ENCODE assay signal across 20 cellular contexts in the genomic region with DNA sequence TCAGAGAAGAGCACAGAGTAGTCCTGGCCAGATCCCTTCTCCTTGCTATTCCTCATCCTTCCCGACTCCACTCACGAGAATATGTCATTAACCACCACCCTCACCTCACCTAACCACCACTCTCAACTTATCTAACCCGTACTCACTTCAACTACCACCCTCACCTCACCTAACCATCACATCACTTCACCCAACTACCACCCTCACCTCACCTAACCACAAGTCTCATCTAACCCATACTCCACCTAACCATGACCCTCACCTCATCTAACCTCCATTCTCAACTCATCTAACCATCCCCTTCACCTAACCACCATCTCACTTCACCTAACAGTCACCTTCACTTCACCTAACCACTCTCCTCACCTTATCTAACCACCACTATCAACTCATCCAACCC.
DNase-seq lines count a peak whose midpoint lies in the region; ATAC-seq, FAIRE-seq and TF ChIP-seq lines count a peak whose summit lies in the region.
"Had no signal": no experiment of that assay in that cellular context is flagged by ENCODE, and none has a peak within 500 bp of the region (broad histone marks: within the 10 kb centered on the region; RNA-seq: fewer than 3 reads in every experiment).

No MANE protein-coding gene starts in this region.

- H2BK5ac ChIP-seq in H1 (ENCODE audit: low read depth, low read length): peak overlapping the region; percentile 35; the same call in 1 of the 2 replicates

- no peaks in the 10 kb centered on the region for H3K4me1 ChIP-seq in HEK293 (ENCODE audit: control insufficient read depth, insufficient read depth, low read length)
- H3K4me1 ChIP-seq in H1 (replicated peaks in 1 of 4; ENCODE audit: control insufficient read depth in 3 of 4, insufficient read depth in 4 of 4, low read length in 3 of 4): peaks cover 0 to 4% (median 2%) of the 10 kb centered on the region in 4 experiments; a peak in 1 of 7 replicates
- H3K4me1 ChIP-seq: BE2C had no signal

- no peaks in the 10 kb centered on the region for H3K79me1 ChIP-seq in H1 (ENCODE audit: low read depth, low read length)

- H3K4me3 ChIP-seq in HEK293 (ENCODE audit: low read depth, low read length) (no peak overlapping the region), H1 (ENCODE audit: extremely low read depth in 1 of 4, insufficient read depth in 2 of 4, low read depth in 3 of 4, low read length in 4 of 4) (no peak overlapping the region)
- H3K4me3 ChIP-seq: HAP-1 had no signal

- no peaks in the 10 kb centered on the region for H3K79me2 ChIP-seq in H1 (ENCODE audit: control insufficient read depth in 1 of 2, insufficient read depth in 2 of 2, low read length in 2 of 2)

- H3K27me3 Mint-ChIP-seq in activated T-cell treated with anti-CD3 and anti-CD28 coated beads, Interleukin-2, amount 50 U/mL, for 4 hours (ENCODE audit: low read depth): no peaks in the 10 kb centered on the region
- H3K27me3 Mint-ChIP-seq: CD4-positive, CD25-positive, alpha-beta regulatory T cell had no signal

- 94% methylated on average over 3 of the region's 3 CpGs; no CpG with 5 or more reads in 1 of the 2 experiments for WGBS in H1 (ENCODE audit: extremely low coverage in 1 of 2, insufficient coverage in 1 of 2, insufficient read length in 1 of 2, insufficient replicate concordance in 2 of 2, low coverage in 1 of 2, low lambda C conversion rate in 2 of 2, missing lambda C conversion rate in 1 of 2), 2 experiments

- no peak overlapping the region for H3K4me2 ChIP-seq in H1 (ENCODE audit: insufficient read depth in 1 of 2, low read depth in 2 of 2, low read length in 2 of 2)

- no peak for TF ChIP-seq POLR2A in GM12891 (IDR thresholded peaks at IDR 0.05; ENCODE audit: low read depth, low read length)
- TF ChIP-seq POLR2A in H1 (IDR thresholded peaks at IDR 0.05; ENCODE audit: control extremely low read depth in 1 of 2, low read depth in 2 of 2, low read length in 2 of 2): no peak

- H3K27ac ChIP-seq in HEK293 (ENCODE audit: extremely low read depth, low read depth, low read length) (no peak overlapping the region), H1 (ENCODE audit: low read depth, low read length) (no peak overlapping the region)
- H3K27ac ChIP-seq: HL-60 had no signal

- H4K20me1 ChIP-seq in H1 (replicated peaks in 1 of 2; ENCODE audit: control insufficient read depth in 1 of 2, insufficient read depth in 2 of 2, low read length in 2 of 2): no peaks in the 10 kb centered on the region

- 0 out of 2 replicates have a peak overlapping the region, but pooled peaks have one; percentile 72 for H2BK15ac ChIP-seq in H1 (ENCODE audit: low read length)

- DNase-seq in GM12891 (ENCODE audit: insufficient read length, low spot score) (no peak), H1 (ENCODE audit: low read depth in 1 of 2, low spot score in 2 of 2) (no peak), NAMALWA (ENCODE audit: low spot score) (no peak), DMS79 (lab: John Stamatoyannopoulos, UW) (no peak)
- no peak for DNase-seq in stimulated activated effector memory CD8-positive, alpha-beta T cell treated with anti-CD3 and anti-CD28 coated beads, Interleukin-12 subunit alpha, Interleukin-12 subunit beta, amount 100 ng/mL, for 72 hours (ENCODE audit: low spot score in 2 of 2)
- no peak for DNase-seq in activated T-cell treated with anti-CD3 and anti-CD28 coated beads, Interleukin-2, amount 50 U/mL, for 4 hours
- DNase-seq: ACHN; BE2C; C1 segment of cervical spinal cord; CD4-positive, CD25-positive, alpha-beta regulatory T cell; COR-L47; DMS 273 treated with DMSO at 0.1 percent for 48 hours; DMS53; GDM1; GOT3 had no signal

- ATAC-seq in stimulated activated effector memory CD8-positive, alpha-beta T cell treated with anti-CD3 and anti-CD28 coated beads, Interleukin-12 subunit alpha, Interleukin-12 subunit beta, amount 100 ng/mL, for 72 hours: peak; percentile 34
- ATAC-seq in activated T-cell treated with anti-CD3 and anti-CD28 coated beads, Interleukin-2, amount 50 U/mL, for 4 hours: no peak

- POLR2A ChIA-PET in HEK293 (lab: Yijun Ruan, JAX) (no interaction called here), H1 (lab: Charles Lee; ENCODE audit: partially characterized antibody) (no interaction called here)

- no peak for TF ChIP-seq RAD21 in H1 (IDR thresholded peaks at IDR 0.05 in 1 of 2, conservative IDR thresholded peaks at IDR 0.05 in 1 of 2; ENCODE audit: low read depth in 2 of 2, low read length in 2 of 2)

- no peak overlapping the region for H3K27ac Mint-ChIP-seq in stimulated activated effector memory CD8-positive, alpha-beta T cell treated with anti-CD3 and anti-CD28 coated beads, Interleukin-12 subunit alpha, Interleukin-12 subunit beta, amount 100 ng/mL, for 72 hours
- H3K27ac Mint-ChIP-seq: CD4-positive, CD25-positive, alpha-beta regulatory T cell; CD8-positive, alpha-beta memory T cell had no signal

- H2AK5ac ChIP-seq in H1 (ENCODE audit: low read depth, low read length): peak overlapping the region; percentile 75

- peak; percentile 55 for FAIRE-seq in GM12891 (lab: Jason Lieb, UNC)
- FAIRE-seq in H1 (lab: Jason Lieb, UNC): no peak
- FAIRE-seq: A204.1 had no signal

- H3K23ac ChIP-seq in H1 (ENCODE audit: insufficient read length): no peak overlapping the region

- H3K9me3 ChIP-seq in HEK293 (ENCODE audit: control insufficient read depth, insufficient read depth, low read depth, low read length) (no peaks in the 10 kb centered on the region), H1 (ENCODE audit: insufficient read depth in 2 of 2, low read depth in 1 of 2, low read length in 1 of 2) (peaks cover 0 to 3% of the 10 kb centered on the region in 2 experiments; a peak in 1 of 4 replicates)
- H3K9me3 ChIP-seq: BE2C, HAP-1 had no signal

- H3K4ac ChIP-seq in H1 (replicated peaks; ENCODE audit: insufficient read length, low read depth, low read length): no peak overlapping the region

- CTCF ChIA-PET in HEK293 (lab: Yijun Ruan, JAX): no interaction called here
- CTCF ChIA-PET in H1 (lab: Charles Lee; ENCODE audit: partially characterized antibody): interaction anchor here (1.2 kb wide), 1 partner anchor 12 kb away, joined by 3 read pairs; no protein-coding TSS in a partner anchor

- H3K4me1 Mint-ChIP-seq in stimulated activated effector memory CD8-positive, alpha-beta T cell treated with anti-CD3 and anti-CD28 coated beads, Interleukin-12 subunit alpha, Interleukin-12 subunit beta, amount 100 ng/mL, for 72 hours: no peaks in the 10 kb centered on the region
- H3K4me1 Mint-ChIP-seq in activated T-cell treated with anti-CD3 and anti-CD28 coated beads, Interleukin-2, amount 50 U/mL, for 4 hours (ENCODE audit: low read depth): no peaks in the 10 kb centered on the region
- H3K4me1 Mint-ChIP-seq: CD4-positive, CD25-positive, alpha-beta regulatory T cell; CD8-positive, alpha-beta memory T cell had no signal

- H3K27me3 ChIP-seq in H1 (replicated peaks in 1 of 4; ENCODE audit: control insufficient read depth in 3 of 4, extremely low read depth in 1 of 4, insufficient read depth in 3 of 4, low read length in 3 of 4): peaks cover 0 to 4% (median 0%) of the 10 kb centered on the region in 4 experiments; a peak in 1 of 7 replicates
- H3K27me3 ChIP-seq: BE2C had no signal

- H3K9me3 Mint-ChIP-seq in stimulated activated effector memory CD8-positive, alpha-beta T cell treated with anti-CD3 and anti-CD28 coated beads, Interleukin-12 subunit alpha, Interleukin-12 subunit beta, amount 100 ng/mL, for 72 hours: no peaks in the 10 kb centered on the region
- H3K9me3 Mint-ChIP-seq in activated T-cell treated with anti-CD3 and anti-CD28 coated beads, Interleukin-2, amount 50 U/mL, for 4 hours: no peaks in the 10 kb centered on the region
- H3K9me3 Mint-ChIP-seq: CD4-positive, CD25-positive, alpha-beta regulatory T cell had no signal

- no peak overlapping the region for H2AFZ ChIP-seq in H1 (ENCODE audit: low read length)

- peak overlapping the region; percentile 68; the same call in 1 of the 2 replicates for H2BK12ac ChIP-seq in H1 (ENCODE audit: low read depth, low read length)

- H4K8ac ChIP-seq in H1 (ENCODE audit: extremely low read depth, insufficient read depth, low read length): no peak overlapping the region

- 0 out of 2 replicates have a peak overlapping the region, but pooled peaks have one; percentile 72 for H2BK20ac ChIP-seq in H1 (ENCODE audit: low read length)

- H3K4me3 Mint-ChIP-seq in stimulated activated effector memory CD8-positive, alpha-beta T cell treated with anti-CD3 and anti-CD28 coated beads, Interleukin-12 subunit alpha, Interleukin-12 subunit beta, amount 100 ng/mL, for 72 hours: no peak overlapping the region
- H3K4me3 Mint-ChIP-seq in activated T-cell treated with anti-CD3 and anti-CD28 coated beads, Interleukin-2, amount 50 U/mL, for 4 hours: no peak overlapping the region
- H3K4me3 Mint-ChIP-seq: CD4-positive, CD25-positive, alpha-beta regulatory T cell; CD8-positive, alpha-beta memory T cell had no signal

- H3K23me2 ChIP-seq in H1 (ENCODE audit: low read depth, low read length): peaks cover 14% of the 10 kb centered on the region; the same call in 1 of the 2 replicates

- TF ChIP-seq CTCF in HEK293 (tag by site-specific recombination; IDR thresholded peaks at IDR 0.05): no peak
- no peak for TF ChIP-seq CTCF in H1 (IDR thresholded peaks at IDR 0.05; ENCODE audit: control extremely low read depth in 1 of 3, insufficient read depth in 1 of 3, low read depth in 1 of 3, low read length in 3 of 3)

- no peaks in the 10 kb centered on the region for H3K36me3 ChIP-seq in HEK293 (ENCODE audit: control insufficient read depth in 2 of 2, insufficient read depth in 1 of 2, low read length in 2 of 2)
- no peaks in the 10 kb centered on the region for H3K36me3 ChIP-seq in H1 (ENCODE audit: control insufficient read depth in 2 of 4, insufficient read depth in 4 of 4, low read length in 3 of 4)
- H3K36me3 ChIP-seq: BE2C, HAP-1 had no signal

- no peak for TF ChIP-seq EP300 in H1 (IDR thresholded peaks at IDR 0.05; ENCODE audit: borderline replicate concordance in 1 of 2, low read depth in 2 of 2, low read length in 2 of 2)

- no peak overlapping the region for H3K14ac ChIP-seq in H1 (ENCODE audit: insufficient read length)

- H3K36me3 Mint-ChIP-seq in stimulated activated effector memory CD8-positive, alpha-beta T cell treated with anti-CD3 and anti-CD28 coated beads, Interleukin-12 subunit alpha, Interleukin-12 subunit beta, amount 100 ng/mL, for 72 hours: no peaks in the 10 kb centered on the region
- H3K36me3 Mint-ChIP-seq in activated T-cell treated with anti-CD3 and anti-CD28 coated beads, Interleukin-2, amount 50 U/mL, for 4 hours (ENCODE audit: insufficient read depth): no peaks in the 10 kb centered on the region
- H3K36me3 Mint-ChIP-seq: CD4-positive, CD25-positive, alpha-beta regulatory T cell; CD8-positive, alpha-beta memory T cell had no signal

- H3K56ac ChIP-seq in H1 (replicated peaks; ENCODE audit: insufficient read length, low read depth, low read length): peak overlapping the region; percentile 49

- no peak overlapping the region for H4K5ac ChIP-seq in H1 (ENCODE audit: insufficient read length, low read depth, low read length)

- H2BK120ac ChIP-seq in H1 (replicated peaks; ENCODE audit: low read depth, low read length): no peak overlapping the region

- H3K9ac ChIP-seq in H1 (replicated peaks in 1 of 4; ENCODE audit: extremely low read depth in 1 of 4, low read depth in 3 of 4, low read length in 3 of 4): no peak overlapping the region

- peak overlapping the region; percentile 32 for H4K91ac ChIP-seq in H1 (replicated peaks; ENCODE audit: insufficient read length, low read length)

- no peak overlapping the region for H3K18ac ChIP-seq in H1 (ENCODE audit: extremely low read depth, low read length)
